In the genomic region with DNA sequence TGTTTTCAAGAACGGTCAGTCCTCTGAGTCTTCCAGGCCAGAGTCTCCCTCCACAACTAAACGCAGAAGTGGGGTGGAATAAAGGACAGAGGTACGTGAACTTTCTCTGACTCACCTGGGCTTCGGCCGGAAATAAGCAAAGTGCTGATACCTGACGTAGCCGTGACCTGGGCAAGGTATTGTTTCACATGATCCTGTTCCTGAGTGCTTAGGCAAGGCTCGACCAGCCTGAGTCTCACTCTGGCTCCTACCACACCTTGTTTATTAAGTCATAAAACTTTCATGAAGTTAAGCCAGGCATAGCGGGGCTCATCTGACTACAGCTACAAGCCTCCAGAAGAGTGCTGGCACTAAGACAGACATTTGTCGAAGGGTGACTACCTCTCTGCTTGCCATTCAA, we compare ENCODE assay signal across 16 cellular contexts.
DNase-seq lines count a peak whose midpoint lies in the region; ATAC-seq and TF ChIP-seq lines count a peak whose summit lies in the region.
"Had no signal": no experiment of that assay in that cellular context is flagged by ENCODE, and none has a peak within 500 bp of the region (broad histone marks: within the 10 kb centered on the region; RNA-seq: fewer than 3 reads in every experiment).

No MANE protein-coding gene starts in this region.

- TF ChIP-seq POLR2A in gastroesophageal sphincter (IDR thresholded peaks at IDR 0.05): no peak
- TF ChIP-seq POLR2A in lower leg skin (IDR thresholded peaks at IDR 0.05): no peak

- H3K27ac ChIP-seq in VCaP: peak overlapping the region; percentile 22; the same call in 1 of the 2 replicates
- no peak overlapping the region for H3K27ac ChIP-seq in gastroesophageal sphincter
- no peak overlapping the region for H3K27ac ChIP-seq in brain microvascular endothelial cell
- H3K27ac ChIP-seq: A549, C4-2B, HL-60 had no signal

- TF ChIP-seq CTCF in VCaP (conservative IDR thresholded peaks at IDR 0.05): no peak
- no peak for TF ChIP-seq CTCF in gastroesophageal sphincter (IDR thresholded peaks at IDR 0.05)
- no peak for TF ChIP-seq CTCF in brain microvascular endothelial cell (IDR thresholded peaks at IDR 0.05; ENCODE audit: low read depth, low read length, missing control alignments)
- no peak for TF ChIP-seq CTCF in lower leg skin (IDR thresholded peaks at IDR 0.05)

- no peak for TF ChIP-seq EP300 in gastroesophageal sphincter (IDR thresholded peaks at IDR 0.05)

- no peaks in the 10 kb centered on the region for H3K9me3 ChIP-seq in gastroesophageal sphincter
- H3K9me3 ChIP-seq: A549, HAP-1 had no signal

- in situ Hi-C loops in brain microvascular endothelial cell (cut with HindIII; ENCODE audit: low pct_ligation_motif_present, low sequenced_read_pairs): no loop called here

- DNase-seq in LoVo (ENCODE audit: low spot score): peak; percentile 15
- no peak for DNase-seq in left colon
- no peak for DNase-seq in brain microvascular endothelial cell
- DNase-seq in lower leg skin (ENCODE audit: low spot score in 2 of 2): no peak
- DNase-seq: BE2C; CD8-positive, alpha-beta T cell; COR-L47; IMR-90 had no signal

- no peaks in the 10 kb centered on the region for H3K4me1 ChIP-seq in gastroesophageal sphincter
- H3K4me1 ChIP-seq: A549, BE2C, HAP-1 had no signal

- no peak overlapping the region for H3K4me3 ChIP-seq in gastroesophageal sphincter
- no peak overlapping the region for H3K4me3 ChIP-seq in brain microvascular endothelial cell (ENCODE audit: low read depth, low read length)
- H3K4me3 ChIP-seq in lower leg skin (ENCODE audit: low read depth, poor library complexity, severe bottlenecking): no peak overlapping the region
- H3K4me3 ChIP-seq: A549, HAP-1 had no signal

- H3K27me3 ChIP-seq in gastroesophageal sphincter (peaks cover 21% of the 10 kb centered on the region), brain microvascular endothelial cell (replicated peaks) (no peaks in the 10 kb centered on the region)
- H3K27me3 ChIP-seq: BE2C had no signal

- ATAC-seq in esophagus mucosa (peak; percentile 99), left colon (peak; percentile 59), gastroesophageal sphincter (no peak), HG03342 (IDR thresholded peaks at IDR 0.05; ENCODE audit: unreplicated experiment) (no peak)
- ATAC-seq: A549; CD8-positive, alpha-beta T cell had no signal

- H3K36me3 ChIP-seq in gastroesophageal sphincter (no peaks in the 10 kb centered on the region), brain microvascular endothelial cell (replicated peaks) (no peaks in the 10 kb centered on the region)
- H3K36me3 ChIP-seq: BE2C, HAP-1 had no signal

- 86 to 91% methylated on average over 3 to 8 of the region's 10 CpGs for WGBS in gastroesophageal sphincter (ENCODE audit: low coverage in 1 of 2), 2 donors
- WGBS in lower leg skin, 2 donors: 82 to 93% methylated on average over 10 of the region's 10 CpGs

- intact Hi-C loops in left colon (cut with DNase I, micrococcal nuclease) (no loop called here), lower leg skin (cut with DNase I; ENCODE audit: low total_unique reads) (no loop called here)

Comparison
In these comparisons a context has a peak if more than half of its experiments do, and no peak if none do; other contexts are left out.
1. ATAC-seq: peak in esophagus mucosa (single experiment) and left colon (single experiment); none in gastroesophageal sphincter (single experiment) and HG03342 (single experiment).